In the genomic region with DNA sequence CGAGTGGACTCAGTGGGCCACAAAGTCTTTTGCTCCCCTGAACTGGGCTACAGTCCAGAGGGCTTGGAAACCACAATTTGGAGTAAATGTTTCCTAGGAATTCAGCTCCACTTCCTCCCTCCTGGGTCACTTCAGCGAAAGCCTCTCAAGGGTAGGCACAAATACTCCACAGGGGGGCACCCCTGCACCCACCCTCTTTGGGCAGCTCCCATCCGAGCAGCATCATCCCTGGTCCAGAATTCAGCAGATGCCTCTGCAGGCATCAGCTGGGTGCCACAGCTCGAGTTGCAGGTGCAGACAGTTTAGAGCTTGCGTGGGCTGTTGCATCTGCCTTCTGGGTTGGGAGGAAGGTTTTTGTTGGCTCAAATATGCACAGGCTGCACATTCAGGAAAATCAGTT, we compare ENCODE assay signal across 11 cellular contexts. TPM values are rescaled to one million over a fixed set of nuclear protein-coding genes. Genes with fewer than 3 reads are reported as not detected.
DNase-seq lines count a peak whose midpoint lies in the region; ATAC-seq, FAIRE-seq and TF ChIP-seq lines count a peak whose summit lies in the region.
"Had no signal": no experiment of that assay in that cellular context is flagged by ENCODE, and none has a peak within 500 bp of the region (broad histone marks: within the 10 kb centered on the region; RNA-seq: fewer than 3 reads in every experiment).

No MANE protein-coding gene starts in this region.

- 69 to 79% methylated on average over 5 of the region's 5 CpGs for WGBS in pancreas, 2 donors

- intact Hi-C loops in pancreas (cut with DNase I): no loop called here

- H3K27ac ChIP-seq in WERI-Rb-1: no peak overlapping the region
- H3K27ac ChIP-seq in pancreas: no peak overlapping the region

- H3K27ac Mint-ChIP-seq in stimulated activated naive B cell treated with anti-CD40 and anti-IgM and Interleukin-4, amounts not matched to agents 10 μg/mL and 1 μg/mL and 100 μg/mL, for 72 hours: no peak overlapping the region

- no peaks in the 10 kb centered on the region for H3K27me3 Mint-ChIP-seq in stimulated activated naive B cell treated with anti-CD40 and anti-IgM and Interleukin-4, amounts not matched to agents 10 μg/mL and 1 μg/mL and 100 μg/mL, for 72 hours

- TF ChIP-seq CTCF in WERI-Rb-1 (IDR thresholded peaks at IDR 0.05; ENCODE audit: low read depth, low read length) (peak; percentile 71), pancreas (IDR thresholded peaks at IDR 0.05) (peak in 1 of 4 donors; percentile 17)

- H3K4me1 ChIP-seq in pancreas: peaks cover under 1 to 10% (median 6%) of the 10 kb centered on the region in 3 donors

- H3K9me3 Mint-ChIP-seq in stimulated activated naive B cell treated with anti-CD40 and anti-IgM and Interleukin-4, amounts not matched to agents 10 μg/mL and 1 μg/mL and 100 μg/mL, for 72 hours: no peaks in the 10 kb centered on the region
- H3K9me3 Mint-ChIP-seq: nephron had no signal

- H3K9me3 ChIP-seq in WERI-Rb-1 (ENCODE audit: severe bottlenecking): no peaks in the 10 kb centered on the region
- no peaks in the 10 kb centered on the region for H3K9me3 ChIP-seq in pancreas

- DNase-seq in NCI-H345 (lab: John Stamatoyannopoulos, UW) (peak; percentile 34), NCI-H345 treated with DMSO at 0.1 percent for 48 hours (lab: John Stamatoyannopoulos, UW; ENCODE audit: unreplicated experiment) (no peak), KBM-7 (peak; percentile 28), WERI-Rb-1 (peak; percentile 68), pancreas (no peak)
- DNase-seq in stimulated activated naive B cell treated with anti-CD40 and anti-IgM and Interleukin-4, amounts not matched to agents 10 μg/mL and 1 μg/mL and 100 μg/mL, for 72 hours: no peak
- DNase-seq: C1 segment of cervical spinal cord, GOT3 had no signal

- H3K36me3 ChIP-seq in WERI-Rb-1 (no peaks in the 10 kb centered on the region), pancreas (no peaks in the 10 kb centered on the region)

- no peak overlapping the region for H3K4me3 Mint-ChIP-seq in stimulated activated naive B cell treated with anti-CD40 and anti-IgM and Interleukin-4, amounts not matched to agents 10 μg/mL and 1 μg/mL and 100 μg/mL, for 72 hours
- H3K4me3 Mint-ChIP-seq: nephron had no signal

- no peak for FAIRE-seq in pancreas (lab: Jason Lieb, UNC)

- H3K4me3 ChIP-seq in WERI-Rb-1 (ENCODE audit: low read depth, low read length) (no peak overlapping the region), pancreas (no peak overlapping the region)

- peak in 3 of 4 donors; percentile 56 to 81 (median 62) for ATAC-seq in pancreas
- ATAC-seq in stimulated activated naive B cell treated with anti-CD40 and anti-IgM and Interleukin-4, amounts not matched to agents 10 μg/mL and 1 μg/mL and 100 μg/mL, for 72 hours (replicated peaks): no peak
- ATAC-seq in GM21576 (IDR thresholded peaks at IDR 0.05; ENCODE audit: unreplicated experiment): no peak
- ATAC-seq in HG03196 (IDR thresholded peaks at IDR 0.05; ENCODE audit: unreplicated experiment): no peak

- H3K27me3 ChIP-seq in WERI-Rb-1 (ENCODE audit: insufficient read depth, low read depth, severe bottlenecking) (no peaks in the 10 kb centered on the region), pancreas (no peaks in the 10 kb centered on the region)

- H3K4me1 Mint-ChIP-seq in stimulated activated naive B cell treated with anti-CD40 and anti-IgM and Interleukin-4, amounts not matched to agents 10 μg/mL and 1 μg/mL and 100 μg/mL, for 72 hours: peaks cover 6 to 15% of the 10 kb centered on the region in 2 donors

- no peaks in the 10 kb centered on the region for H3K36me3 Mint-ChIP-seq in stimulated activated naive B cell treated with anti-CD40 and anti-IgM and Interleukin-4, amounts not matched to agents 10 μg/mL and 1 μg/mL and 100 μg/mL, for 72 hours

- in situ Hi-C loops in KBM-7 (cut with MboI; ENCODE audit: low pct_unique_long_range_greater_than_20kb, low sequenced_read_pairs): no loop called here

RNA-seq across cellular contexts. Expression of gene KANK4, which starts 25.0 kb away (rescaled TPM):
- total RNA-seq in pancreas: 10 to 100 TPM in 2 of 6 donors, 1 to 10 TPM in 4; 7.1 to 12.5 (median 9.1) TPM
- 1 to 10 TPM; 2.4 to 4.6 TPM for polyA plus RNA-seq in pancreas

Comparison
In these comparisons a context has a peak if more than half of its experiments do, and no peak if none do; other contexts are left out.
1. DNase-seq: peak in NCI-H345 (single experiment), KBM-7 (single experiment) and WERI-Rb-1 (single experiment); none in NCI-H345 treated with DMSO at 0.1 percent for 48 hours (single experiment), pancreas (0 of 6) and stimulated activated naive B cell treated with anti-CD40 and anti-IgM and Interleukin-4, amounts not matched to agents 10 μg/mL and 1 μg/mL and 100 μg/mL, for 72 hours (single experiment).
2. ATAC-seq: peak in pancreas (3 of 4); none in stimulated activated naive B cell treated with anti-CD40 and anti-IgM and Interleukin-4, amounts not matched to agents 10 μg/mL and 1 μg/mL and 100 μg/mL, for 72 hours (0 of 2), GM21576 (single experiment) and HG03196 (single experiment).